ENCODE assay signal across 19 cellular contexts in the genomic region with DNA sequence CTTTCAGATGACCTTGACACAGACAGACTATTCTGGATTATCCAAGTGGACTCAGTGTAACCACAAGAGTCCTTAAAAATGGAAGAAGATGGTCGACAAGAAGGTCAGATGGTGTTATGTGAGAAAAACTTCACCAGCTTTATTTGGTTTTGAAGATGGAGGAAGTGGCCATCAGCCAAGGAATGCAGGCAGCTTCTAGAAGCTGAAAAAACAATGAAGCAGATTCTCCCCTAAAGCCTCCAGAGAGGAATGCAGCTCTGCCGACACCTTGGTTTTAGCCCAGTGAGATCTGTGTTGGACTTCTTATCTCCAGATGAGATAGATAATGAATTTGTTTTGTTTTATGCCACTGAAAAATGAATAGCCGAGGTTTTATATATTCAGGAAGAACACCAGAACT.
"Had no signal": no experiment of that assay in that cellular context is flagged by ENCODE, and none has a peak within 500 bp of the region (broad histone marks: within the 10 kb centered on the region; RNA-seq: fewer than 3 reads in every experiment).

No MANE protein-coding gene starts in this region.

- DNase-seq: activated CD4-positive, alpha-beta T cell treated with anti-CD3 and anti-CD28 coated beads for 1 hour; activated CD4-positive, alpha-beta T cell treated with anti-CD3 and anti-CD28 coated beads, Interleukin-2, amount 50 U/mL, for 1 hour; activated CD8-positive, alpha-beta T cell treated with anti-CD3 and anti-CD28 coated beads, Interleukin-2, amount 10 ng/mL, durations not matched to agents 7 days and 5 days; activated gamma-delta T cell treated with Interleukin-2 at 50 U/mL for 16 hours; aorta; cortex of kidney; glutamatergic neuron; left ventricle myocardium inferior; midbrain; retina; sigmoid colon; spleen; stimulated activated CD4-positive, alpha-beta T cell treated with anti-CD3 and anti-CD28 coated beads, Interleukin-4, amount 100 ng/mL, for 1 hour; stimulated activated naive CD4-positive, alpha-beta T cell treated with Interleukin-2 at 50 U/mL for 16 hours; WERI-Rb-1 had no signal

- H3K27me3 ChIP-seq: breast epithelium, hepatocyte, sigmoid colon, spleen had no signal

- H3K36me3 ChIP-seq: breast epithelium, left ventricle myocardium inferior, sigmoid colon, spleen, thoracic aorta had no signal

- H3K27ac ChIP-seq: breast epithelium, hepatocyte, left ventricle myocardium inferior, sigmoid colon, spleen, thoracic aorta, WERI-Rb-1 had no signal

- ATAC-seq: activated CD8-positive, alpha-beta T cell treated with anti-CD3 and anti-CD28 coated beads, Interleukin-2, amount 10 ng/mL, durations not matched to agents 7 days and 5 days; natural killer cell treated with Interleukin-12 subunit alpha and Interleukin-12 subunit beta and Interleukin-15 and Interleukin-18, amount 100 ng/mL, for 72 hours had no signal

- H3K4me1 ChIP-seq: breast epithelium, left ventricle myocardium inferior, spleen had no signal

- H3K9me3 ChIP-seq: breast epithelium, left ventricle myocardium inferior, sigmoid colon, thoracic aorta had no signal

- H3K4me3 ChIP-seq: breast epithelium, hepatocyte, left ventricle myocardium inferior, sigmoid colon, spleen, thoracic aorta had no signal
